Comparison of ENCODE assay signal across 8 cellular contexts in genomic region chr11:78045851-78046485, GRCh38. TPM values are rescaled to one million over a fixed set of nuclear protein-coding genes. Genes with fewer than 3 reads are reported as not detected.
DNase-seq lines count a peak whose midpoint lies in the region; ATAC-seq and TF ChIP-seq lines count a peak whose summit lies in the region.

No MANE protein-coding gene starts in this region.

- peaks cover 4% of the 10 kb centered on the region for H3K27me3 Mint-ChIP-seq in activated CD4-positive, alpha-beta T cell treated with anti-CD3 and anti-CD28 coated beads, Interleukin-2, amount 10 ng/mL, durations not matched to agents 24 days and 14 days

- peaks cover 11% of the 10 kb centered on the region for H3K4me1 Mint-ChIP-seq in activated CD4-positive, alpha-beta T cell treated with anti-CD3 and anti-CD28 coated beads, Interleukin-2, amount 10 ng/mL, durations not matched to agents 24 days and 14 days

- no peaks in the 10 kb centered on the region for H3K27me3 ChIP-seq in colonic mucosa

- DNase-seq in GM03348 (ENCODE audit: low spot score) (peak; percentile 95), NCI-H2227 treated with DMSO at 0.1 percent for 48 hours (lab: John Stamatoyannopoulos, UW) (peak; percentile 81), colonic mucosa (peak; percentile 84), left lobe of liver (ENCODE audit: low spot score) (peak; percentile 90)
- peak; percentile 94 for DNase-seq in activated CD4-positive, alpha-beta T cell treated with anti-CD3 and anti-CD28 coated beads, Interleukin-2, amount 10 ng/mL, durations not matched to agents 24 days and 14 days
- DNase-seq in stimulated activated CD4-positive, alpha-beta T cell treated with anti-CD3 and anti-CD28 coated beads, Interleukin-2, amount 100 ng/mL, for 48 hours = peak; percentile 79 to 87

- no peaks in the 10 kb centered on the region for H3K9me3 Mint-ChIP-seq in activated CD4-positive, alpha-beta T cell treated with anti-CD3 and anti-CD28 coated beads, Interleukin-2, amount 10 ng/mL, durations not matched to agents 24 days and 14 days

- H3K9me3 ChIP-seq in colonic mucosa = no peaks in the 10 kb centered on the region

- ATAC-seq in HG03039 (IDR thresholded peaks at IDR 0.05; ENCODE audit: unreplicated experiment) (peak; percentile 53), left lobe of liver (peak; percentile 93), HG03135 (IDR thresholded peaks at IDR 0.05; ENCODE audit: unreplicated experiment) (no peak)

- H3K4me3 Mint-ChIP-seq in activated CD4-positive, alpha-beta T cell treated with anti-CD3 and anti-CD28 coated beads, Interleukin-2, amount 10 ng/mL, durations not matched to agents 24 days and 14 days = peak overlapping the region; percentile 45

- no peaks in the 10 kb centered on the region for H3K36me3 Mint-ChIP-seq in activated CD4-positive, alpha-beta T cell treated with anti-CD3 and anti-CD28 coated beads, Interleukin-2, amount 10 ng/mL, durations not matched to agents 24 days and 14 days (ENCODE audit: low read depth)

- H3K27ac ChIP-seq in colonic mucosa = no peak overlapping the region

- no peak overlapping the region for H3K27ac Mint-ChIP-seq in activated CD4-positive, alpha-beta T cell treated with anti-CD3 and anti-CD28 coated beads, Interleukin-2, amount 10 ng/mL, durations not matched to agents 24 days and 14 days

- intact Hi-C loops in activated CD4-positive, alpha-beta T cell treated with anti-CD3 and anti-CD28 coated beads, Interleukin-2, amount 10 ng/mL, durations not matched to agents 24 days and 14 days (cut with micrococcal nuclease) = loop anchor here (2.0 kb wide), 1 partner anchor 51 kb away; the partner anchor contains the start of gene INTS4
- intact Hi-C loops in colonic mucosa (cut with DNase I) = loop anchor here (5.0 kb wide), 2 partner anchors 34 to 49 kb away; no protein-coding TSS in a partner anchor

- peak overlapping the region; percentile 34 for H3K4me3 ChIP-seq in colonic mucosa

- peak; percentile 99 for TF ChIP-seq CTCF in colonic mucosa (IDR thresholded peaks at IDR 0.05)

- H3K9ac ChIP-seq in colonic mucosa (ENCODE audit: low read depth in 2 of 2, low read length in 2 of 2) = peak overlapping the region; percentile 44 to 85

- H3K36me3 ChIP-seq in colonic mucosa = no peaks in the 10 kb centered on the region

- no peaks in the 10 kb centered on the region for H3K4me1 ChIP-seq in colonic mucosa

RNA-seq across cellular contexts. Expression of gene THRSP, which starts 17.7 kb away (rescaled TPM):
- total RNA-seq in activated CD4-positive, alpha-beta T cell treated with anti-CD3 and anti-CD28 coated beads, Interleukin-2, amount 10 ng/mL, durations not matched to agents 24 days and 14 days = not detected in 2 replicates
- total RNA-seq in colonic mucosa = under 1 TPM in 1 of 2 donors, not detected in 1; 0.61 TPM
- total RNA-seq in left lobe of liver = 48.6 TPM

RNA-seq across cellular contexts. Expression of gene KCTD14, which starts 22.9 kb away (rescaled TPM):
- 0.35 TPM in 1 of 2 replicates, not detected in the other for total RNA-seq in activated CD4-positive, alpha-beta T cell treated with anti-CD3 and anti-CD28 coated beads, Interleukin-2, amount 10 ng/mL, durations not matched to agents 24 days and 14 days
- total RNA-seq in colonic mucosa (10 to 100 TPM; 19.5 to 19.7 TPM), left lobe of liver (4.1 TPM)

RNA-seq across cellular contexts. Expression of gene NDUFC2, which starts 33.7 kb away (rescaled TPM):
- total RNA-seq in activated CD4-positive, alpha-beta T cell treated with anti-CD3 and anti-CD28 coated beads, Interleukin-2, amount 10 ng/mL, durations not matched to agents 24 days and 14 days = 207 and 219 TPM in 2 replicates
- total RNA-seq in colonic mucosa = 100 to 1,000 TPM; 226 to 288 TPM
- 210 TPM for total RNA-seq in left lobe of liver

RNA-seq across cellular contexts. Expression of gene INTS4, which starts 51.5 kb away (rescaled TPM):
- 60.0 and 60.8 TPM in 2 replicates for total RNA-seq in activated CD4-positive, alpha-beta T cell treated with anti-CD3 and anti-CD28 coated beads, Interleukin-2, amount 10 ng/mL, durations not matched to agents 24 days and 14 days
- 10 to 100 TPM; 21.5 to 28.0 TPM for total RNA-seq in colonic mucosa
- total RNA-seq in left lobe of liver = 10.1 TPM

Comparison
In these comparisons a context has a peak if more than half of its experiments do, and no peak if none do; other contexts are left out.
1. RNA of gene THRSP, which starts 17.7 kb away (total RNA-seq): 48.6 TPM in left lobe of liver (single experiment); 0.61 TPM in colonic mucosa and not detected in activated CD4-positive, alpha-beta T cell treated with anti-CD3 and anti-CD28 coated beads, Interleukin-2, amount 10 ng/mL, durations not matched to agents 24 days and 14 days; every median in the first group is over 10 times any median in the second.
2. Peak in every context shown above with its lines, with median percentiles within 50 percentile points of each other: DNase-seq.